1 cellular context compared by ENCODE assay signal in the genomic region with DNA sequence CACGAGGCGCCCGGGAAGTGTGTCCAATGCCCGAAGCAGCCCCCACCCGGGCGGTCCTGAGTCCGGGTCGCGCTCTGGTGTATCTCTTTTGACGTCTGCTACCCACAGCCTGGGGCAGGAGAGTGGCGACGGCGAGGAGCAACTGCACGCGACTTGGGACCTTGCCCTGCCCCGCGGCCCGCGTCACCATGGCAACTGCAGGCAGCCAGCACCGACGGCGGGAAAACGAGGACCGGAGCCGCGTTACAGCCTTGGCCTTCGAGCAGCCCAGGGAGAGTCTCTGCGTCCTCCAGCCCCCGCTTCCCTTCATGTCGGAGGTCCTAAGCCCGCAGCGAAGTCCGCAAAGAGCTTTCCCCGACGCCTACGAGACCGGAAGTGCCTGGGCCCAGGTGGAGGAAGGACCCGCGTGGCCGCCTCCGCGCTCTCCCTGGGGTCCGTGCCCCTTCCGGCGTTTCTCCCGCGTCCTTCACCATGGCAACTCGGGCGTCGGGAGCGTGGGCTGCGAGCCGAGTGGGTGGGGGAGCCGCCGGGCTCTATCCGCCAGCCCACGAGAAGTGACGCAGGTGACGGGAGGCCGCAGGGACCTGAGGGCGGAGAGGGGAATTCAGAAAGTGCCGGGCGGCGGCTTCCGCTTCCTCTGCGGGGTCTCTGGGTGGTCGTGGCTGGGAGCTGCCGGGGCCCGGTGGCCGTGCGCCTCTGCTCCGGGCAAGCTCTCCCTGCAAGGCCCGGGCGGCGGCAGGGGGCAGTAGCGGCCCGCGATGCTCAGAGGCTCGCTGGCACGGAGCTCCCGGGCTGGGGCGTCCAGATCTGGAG.
TF ChIP-seq lines count a peak whose summit lies in the region.

No MANE protein-coding gene starts in this region.

TF ChIP-seq in HCT116, 20 proteins besides CTCF, POLR2A, EP300 and RAD21 (continued from another document):
- TF ChIP-seq FOSL1 (IDR thresholded peaks at IDR 0.05; ENCODE audit: low read depth) (no peak), ZFX (IDR thresholded peaks at IDR 0.05) (no peak), EZH2 (IDR thresholded peaks at IDR 0.05) (no peak), ZNF274 (IDR thresholded peaks at IDR 0.05; ENCODE audit: low read depth, low read length) (no peak), CBX3 (IDR thresholded peaks at IDR 0.05; ENCODE audit: low read depth) (no peak), EZH2phosphoT487 (IDR thresholded peaks at IDR 0.05; ENCODE audit: borderline replicate concordance) (no peak), SRF (IDR thresholded peaks at IDR 0.05; ENCODE audit: low read depth) (no peak)
- TF ChIP-seq, protein P1, sequence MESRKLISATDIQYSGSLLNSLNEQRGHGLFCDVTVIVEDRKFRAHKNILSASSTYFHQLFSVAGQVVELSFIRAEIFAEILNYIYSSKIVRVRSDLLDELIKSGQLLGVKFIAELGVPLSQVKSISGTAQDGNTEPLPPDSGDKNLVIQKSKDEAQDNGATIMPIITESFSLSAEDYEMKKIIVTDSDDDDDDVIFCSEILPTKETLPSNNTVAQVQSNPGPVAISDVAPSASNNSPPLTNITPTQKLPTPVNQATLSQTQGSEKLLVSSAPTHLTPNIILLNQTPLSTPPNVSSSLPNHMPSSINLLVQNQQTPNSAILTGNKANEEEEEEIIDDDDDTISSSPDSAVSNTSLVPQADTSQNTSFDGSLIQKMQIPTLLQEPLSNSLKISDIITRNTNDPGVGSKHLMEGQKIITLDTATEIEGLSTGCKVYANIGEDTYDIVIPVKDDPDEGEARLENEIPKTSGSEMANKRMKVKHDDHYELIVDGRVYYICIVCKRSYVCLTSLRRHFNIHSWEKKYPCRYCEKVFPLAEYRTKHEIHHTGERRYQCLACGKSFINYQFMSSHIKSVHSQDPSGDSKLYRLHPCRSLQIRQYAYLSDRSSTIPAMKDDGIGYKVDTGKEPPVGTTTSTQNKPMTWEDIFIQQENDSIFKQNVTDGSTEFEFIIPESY (IDR thresholded peaks at IDR 0.05; ENCODE audit: extremely low read depth, insufficient replicate concordance, low read length) = no peak
TF ChIP-seq in HCT116: peak in this region for 0.
